8 cellular contexts compared by ENCODE assay signal in the genomic region with DNA sequence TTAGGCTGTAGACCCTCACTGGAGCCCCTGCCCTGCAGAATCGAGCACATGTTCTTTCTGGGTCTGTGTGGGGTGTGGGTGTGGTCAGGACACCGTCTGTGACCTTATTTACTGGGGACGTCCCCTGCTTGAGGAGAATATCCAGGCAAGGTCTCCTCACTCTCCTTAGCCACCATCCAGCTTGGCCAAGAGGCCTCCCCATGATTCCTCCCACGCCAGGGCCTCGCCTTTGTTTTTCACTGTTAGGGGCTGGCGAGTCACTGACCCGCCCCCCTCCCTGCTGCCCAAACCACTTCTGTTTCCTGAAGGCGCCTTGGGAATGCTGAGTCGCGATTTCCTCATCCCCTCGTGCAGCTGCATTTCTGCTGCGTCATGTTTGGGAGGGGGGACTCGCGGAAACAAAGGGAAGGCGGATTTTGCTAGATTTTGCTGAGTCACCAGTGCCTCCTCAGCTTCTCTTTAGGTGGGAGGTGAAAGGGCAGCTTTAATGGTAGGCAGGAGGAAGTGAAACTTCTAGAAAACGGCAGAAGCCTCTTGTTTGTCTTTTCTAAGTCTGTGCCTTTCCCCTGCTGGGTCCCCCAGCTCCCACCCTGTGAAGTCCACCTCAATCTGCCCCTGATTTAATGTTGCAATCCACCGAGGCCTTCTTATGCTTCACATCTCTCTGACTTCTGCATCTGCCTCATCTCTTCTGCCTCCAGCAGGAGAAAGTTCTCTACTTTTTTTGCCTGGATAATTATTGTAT. TPM values are rescaled to one million over a fixed set of nuclear protein-coding genes. Genes with fewer than 3 reads are reported as not detected.
DNase-seq lines count a peak whose midpoint lies in the region; TF ChIP-seq lines count a peak whose summit lies in the region.

No MANE protein-coding gene starts in this region.

- peaks cover 22% of the 10 kb centered on the region for H3K4me1 ChIP-seq in Loucy (ENCODE audit: insufficient read depth, low read length, poor library complexity, severe bottlenecking)

- H3K4me2 ChIP-seq in Loucy (ENCODE audit: low read depth, low read length, poor library complexity, severe bottlenecking), result peak overlapping the region; percentile 39

- H2AFZ ChIP-seq in Loucy (ENCODE audit: low read length), result peak overlapping the region; percentile 6; the same call in 1 of the 2 replicates

- H4K20me1 ChIP-seq in Loucy (ENCODE audit: insufficient read depth, low read length, poor library complexity, severe bottlenecking), result no peaks in the 10 kb centered on the region

- no peaks in the 10 kb centered on the region for H3K79me2 ChIP-seq in Loucy (ENCODE audit: insufficient read depth, low read length)

- H3K9ac ChIP-seq in Loucy (ENCODE audit: low read depth, low read length, poor library complexity, severe bottlenecking), result peak overlapping the region; percentile 44

- H3K27me3 ChIP-seq in Loucy (ENCODE audit: insufficient read depth, low read length, poor library complexity, severe bottlenecking), result no peaks in the 10 kb centered on the region

- DNase-seq in DMS 273 (lab: John Stamatoyannopoulos, UW; ENCODE audit: unreplicated experiment) (peak; percentile 88), DMS 273 treated with DMSO at 0.1 percent for 48 hours (lab: John Stamatoyannopoulos, UW) (no peak), H4 (ENCODE audit: low spot score) (peak; percentile 95), SW480 (ENCODE audit: low spot score) (peak; percentile 74), dermis blood vessel endothelial cell (peak; percentile 100), left kidney (ENCODE audit: low read depth, low spot score) (peak; percentile 98)
- DNase-seq in stimulated activated CD4-positive, alpha-beta T cell treated with anti-CD3 and anti-CD28 coated beads, Interleukin-1b, Interleukin-23, amount 100 ng/mL, for 48 hours, result peak; percentile 34

- H3K4me3 ChIP-seq in Loucy (ENCODE audit: low read length, poor library complexity, severe bottlenecking), result no peak overlapping the region

- no peaks in the 10 kb centered on the region for H3K9me3 ChIP-seq in Loucy (ENCODE audit: insufficient read depth, low read depth, low read length)

- no peaks in the 10 kb centered on the region for H3K36me3 ChIP-seq in Loucy (ENCODE audit: insufficient read depth, low read length)

- no peak for TF ChIP-seq CTCF in Loucy (conservative IDR thresholded peaks at IDR 0.05; ENCODE audit: low read length)

- no peaks in the 10 kb centered on the region for H3K9me2 ChIP-seq in Loucy (replicated peaks; ENCODE audit: low read depth, low read length)

- no peaks in the 10 kb centered on the region for H3F3A ChIP-seq in Loucy (ENCODE audit: low read depth)

RNA-seq across cellular contexts. Expression of gene HMOX1, which starts 4.0 kb away (rescaled TPM):
- 49.2 and 59.1 TPM in 2 replicates for total RNA-seq in H4 (2014; rRNA removed; shearing (Covaris generic))
- 86.4 and 114 TPM in 2 replicates for total RNA-seq in dermis blood vessel endothelial cell

RNA-seq across cellular contexts. Expression of gene MCM5, which starts 23.0 kb away (rescaled TPM):
- 51.4 and 57.4 TPM in 2 replicates for total RNA-seq in H4 (2014; rRNA removed; shearing (Covaris generic))
- total RNA-seq in dermis blood vessel endothelial cell, result 47.5 and 103 TPM in 2 replicates
